In genomic region chr6:112396221-112396620, GRCh38 we compare ENCODE assay signal across 32 cellular contexts. TPM values are rescaled to one million over a fixed set of nuclear protein-coding genes. Genes with fewer than 3 reads are reported as not detected.
DNase-seq lines count a peak whose midpoint lies in the region; ATAC-seq and TF ChIP-seq lines count a peak whose summit lies in the region.
"Had no signal": no experiment of that assay in that cellular context is flagged by ENCODE, and none has a peak within 500 bp of the region (broad histone marks: within the 10 kb centered on the region; RNA-seq: fewer than 3 reads in every experiment).

No MANE protein-coding gene starts in this region.

- H3K4me1 Mint-ChIP-seq in stimulated activated naive CD8-positive, alpha-beta T cell treated with anti-CD3 and anti-CD28 coated beads, Interleukin-15, amount 100 ng/mL, for 72 hours, result no peaks in the 10 kb centered on the region
- H3K4me1 Mint-ChIP-seq: central memory CD8-positive, alpha-beta T cell had no signal

- H3K9me3 Mint-ChIP-seq in stimulated activated naive CD8-positive, alpha-beta T cell treated with anti-CD3 and anti-CD28 coated beads, Interleukin-15, amount 100 ng/mL, for 72 hours, result peaks cover 2 to 9% of the 10 kb centered on the region in 2 donors
- H3K9me3 Mint-ChIP-seq: activated CD8-positive, alpha-beta T cell treated with anti-CD3 and anti-CD28 coated beads for 36 hours; activated T-helper 2 cell treated with anti-CD3 and anti-CD28 coated beads, Interferon-gamma antibody, Interleukin-2, Interleukin-4, amounts not matched to agents 10 μg/mL and 5 μg/mL and 100 μg/mL, durations not matched to agents 14 hours and 24 hours and 36 hours; central memory CD8-positive, alpha-beta T cell had no signal

- H3K79me2 ChIP-seq in PC-9 (ENCODE audit: low read depth), result no peaks in the 10 kb centered on the region

- intact Hi-C loops in PC-9 (cut with micrococcal nuclease; ENCODE audit: unreplicated experiment), result no loop called here

- H3K4me1 ChIP-seq in PC-9 (replicated peaks; ENCODE audit: insufficient read depth), result no peaks in the 10 kb centered on the region
- H3K4me1 ChIP-seq: BLaER1, lower lobe of right lung, upper lobe of left lung had no signal

- ATAC-seq in GM19351 (IDR thresholded peaks at IDR 0.05; ENCODE audit: unreplicated experiment), result no peak
- no peak for ATAC-seq in stimulated activated naive CD8-positive, alpha-beta T cell treated with anti-CD3 and anti-CD28 coated beads, Interleukin-15, amount 100 ng/mL, for 72 hours
- ATAC-seq: activated CD8-positive, alpha-beta T cell treated with anti-CD3 and anti-CD28 coated beads for 36 hours; HCT116; right cardiac atrium had no signal

- H3K36me3 ChIP-seq in PC-9 (ENCODE audit: low read depth), result no peaks in the 10 kb centered on the region
- H3K36me3 ChIP-seq: BLaER1, lower lobe of right lung, ovary, upper lobe of left lung had no signal

- peaks cover 6% of the 10 kb centered on the region for H3K27me3 Mint-ChIP-seq in stimulated activated naive CD8-positive, alpha-beta T cell treated with anti-CD3 and anti-CD28 coated beads, Interleukin-15, amount 100 ng/mL, for 72 hours

- POLR2A ChIA-PET in PC-9 (lab: Charles Lee; ENCODE audit: unreplicated experiment), result interaction anchor here (0.7 kb wide), 1 partner anchor 430 kb away, joined by 6 read pairs; no protein-coding TSS in a partner anchor

- CTCF ChIA-PET in PC-9 (lab: Charles Lee), result no interaction called here

- H3K9me2 ChIP-seq in PC-9 (ENCODE audit: insufficient read depth), result 0 out of 2 replicates have a peak, but pooled peaks cover 10% of the 10 kb centered on the region

- H3K27me3 ChIP-seq in PC-9 (ENCODE audit: insufficient read depth, low read depth), result no peaks in the 10 kb centered on the region
- H3K27me3 ChIP-seq: BLaER1, ovary, upper lobe of left lung had no signal

- peak; percentile 78 for DNase-seq in DMS53 (lab: John Stamatoyannopoulos, UW)
- DNase-seq in HT1080 (ENCODE audit: low read depth), result peak; percentile 27
- no peak for DNase-seq in PC-9
- DNase-seq in kidney glomerular epithelial cell (lab: John Stamatoyannopoulos, UW), result peak; percentile 2
- DNase-seq in NCI-H187 (lab: John Stamatoyannopoulos, UW), result no peak
- no peak for DNase-seq in stimulated activated naive CD8-positive, alpha-beta T cell treated with anti-CD3 and anti-CD28 coated beads, Interleukin-15, amount 100 ng/mL, for 72 hours
- DNase-seq: activated CD4-positive, CD25-positive, alpha-beta regulatory T cell treated with anti-CD3 and anti-CD28 coated beads, Interleukin-2, amount 50 U/mL, for 72 hours; activated CD8-positive, alpha-beta T cell treated with anti-CD3 and anti-CD28 coated beads for 36 hours; DMS79; glutamatergic neuron; lower lobe of right lung; NCI-H1105; NCI-H1930; NCI-H2227 treated with DMSO at 0.1 percent for 48 hours; NCI-H69; ovary; right cardiac atrium; stimulated activated CD4-positive, alpha-beta T cell treated with anti-CD3 and anti-CD28 coated beads, Interleukin-12 subunit alpha, Interleukin-12 subunit beta, amount 100 ng/mL, for 4 hours; stimulated activated CD4-positive, alpha-beta T cell treated with anti-CD3 and anti-CD28 coated beads, Interleukin-4, amount 100 ng/mL, for 1 hour; T-helper 2 cell; upper lobe of left lung had no signal

- 0 out of 2 replicates have a peak overlapping the region, but pooled peaks have one; percentile 1 for H2AFZ ChIP-seq in PC-9

- H3K4me2 ChIP-seq in PC-9, result no peak overlapping the region
- H3K4me2 ChIP-seq: BLaER1 had no signal

- peaks cover 19% of the 10 kb centered on the region; the same call in 1 of the 2 replicates for H3K9me3 ChIP-seq in PC-9 (ENCODE audit: insufficient read depth, low read depth)
- H3K9me3 ChIP-seq: lower lobe of right lung, ovary had no signal

- no peak for TF ChIP-seq CTCF in PC-9 (conservative IDR thresholded peaks at IDR 0.05)

- no peak overlapping the region for H3K27ac Mint-ChIP-seq in stimulated activated naive CD8-positive, alpha-beta T cell treated with anti-CD3 and anti-CD28 coated beads, Interleukin-15, amount 100 ng/mL, for 72 hours
- H3K27ac Mint-ChIP-seq: activated CD8-positive, alpha-beta T cell treated with anti-CD3 and anti-CD28 coated beads for 36 hours; activated naive CD8-positive, alpha-beta T cell; activated T-helper 2 cell treated with anti-CD3 and anti-CD28 coated beads, Interferon-gamma antibody, Interleukin-2, Interleukin-4, amounts not matched to agents 10 μg/mL and 5 μg/mL and 100 μg/mL, durations not matched to agents 14 hours and 24 hours and 36 hours had no signal

- no TSS peak for BruUV-seq in PC-9 (replicated peaks; lab: Mats Ljungman, UMichigan)

- no peak overlapping the region for H3K27ac ChIP-seq in PC-9
- H3K27ac ChIP-seq: BLaER1, HL-60, lower lobe of right lung, ovary, upper lobe of left lung had no signal

- H3K4me3 Mint-ChIP-seq in stimulated activated naive CD8-positive, alpha-beta T cell treated with anti-CD3 and anti-CD28 coated beads, Interleukin-15, amount 100 ng/mL, for 72 hours, result no peak overlapping the region
- H3K4me3 Mint-ChIP-seq: activated CD8-positive, alpha-beta T cell treated with anti-CD3 and anti-CD28 coated beads for 36 hours; activated naive CD8-positive, alpha-beta T cell; central memory CD8-positive, alpha-beta T cell had no signal

- H3F3A ChIP-seq in PC-9 (ENCODE audit: insufficient read depth, low read depth), result no peaks in the 10 kb centered on the region

- no peak overlapping the region for H3K4me3 ChIP-seq in PC-9
- H3K4me3 ChIP-seq: BLaER1, lower lobe of right lung, ovary, upper lobe of left lung had no signal

- no peaks in the 10 kb centered on the region for H4K20me1 ChIP-seq in PC-9 (ENCODE audit: insufficient read depth)
- H4K20me1 ChIP-seq: BLaER1 had no signal

RNA-seq across cellular contexts. Expression of gene RFPL4B, which starts 49.1 kb away (rescaled TPM):
- total RNA-seq in HT1080 (2014; rRNA removed; shearing (Covaris generic)), result 0.03 TPM in 1 of 2 replicates, not detected in the other
- polyA plus RNA-seq in HT1080 (2015; cell fraction: cytosol; rRNA removed), result not detected in 2 replicates
- 0.06 TPM in 1 of 2 replicates, not detected in the other for polyA plus RNA-seq in HT1080 (2015; cell fraction: nucleus; rRNA removed)
- 0.48 and 0.85 TPM in 2 replicates for total RNA-seq in PC-9 (2021)
- total RNA-seq: activated CD8-positive, alpha-beta T cell treated with anti-CD3 and anti-CD28 coated beads for 36 hours; activated T-helper 2 cell treated with anti-CD3 and anti-CD28 coated beads, Interferon-gamma antibody, Interleukin-2, Interleukin-4, amounts not matched to agents 10 μg/mL and 5 μg/mL and 100 μg/mL, durations not matched to agents 14 hours and 24 hours and 36 hours; kidney epithelial cell; lower lobe of right lung; mucosa of gallbladder; ovary; right cardiac atrium had no signal
- polyA plus RNA-seq: AG04450, neural cell, ovary, right cardiac atrium had no signal

Comparison
In these comparisons a context has a peak if more than half of its experiments do, and no peak if none do; other contexts are left out.
1. DNase-seq: peak in DMS53 (single experiment), HT1080 (single experiment) and kidney glomerular epithelial cell (single experiment); none in PC-9 (0 of 2), NCI-H187 (0 of 2) and stimulated activated naive CD8-positive, alpha-beta T cell treated with anti-CD3 and anti-CD28 coated beads, Interleukin-15, amount 100 ng/mL, for 72 hours (0 of 2).